15 cellular contexts compared by ENCODE assay signal in the genomic region with DNA sequence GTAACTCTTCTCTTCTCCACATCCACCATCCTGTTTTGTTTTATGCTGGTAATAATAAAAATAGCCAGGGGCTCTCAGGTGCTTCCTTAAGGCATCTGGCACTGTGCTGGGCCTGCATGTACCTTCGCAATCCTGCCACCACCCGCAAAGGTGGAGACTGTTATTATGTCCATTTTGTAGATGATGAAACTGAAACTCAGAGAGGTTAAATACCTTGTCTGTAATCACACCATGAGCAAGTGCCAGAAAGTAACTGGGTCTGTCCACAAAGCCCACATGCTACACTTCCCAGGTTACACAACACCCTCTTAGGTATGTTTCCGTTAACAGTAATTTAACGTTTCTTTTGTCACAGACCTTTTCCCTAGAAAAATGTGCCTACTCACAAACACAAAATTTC. TPM values are rescaled to one million over a fixed set of nuclear protein-coding genes. Genes with fewer than 3 reads are reported as not detected.
DNase-seq lines count a peak whose midpoint lies in the region; ATAC-seq, FAIRE-seq and TF ChIP-seq lines count a peak whose summit lies in the region.
"Had no signal": no experiment of that assay in that cellular context is flagged by ENCODE, and none has a peak within 500 bp of the region (broad histone marks: within the 10 kb centered on the region; RNA-seq: fewer than 3 reads in every experiment).

No MANE protein-coding gene starts in this region.

- no peaks in the 10 kb centered on the region for H3K27me3 ChIP-seq in trophoblast cell (ENCODE audit: insufficient read depth, low read length)
- no peaks in the 10 kb centered on the region for H3K27me3 ChIP-seq in vagina
- H3K27me3 ChIP-seq: BE2C had no signal

- TF ChIP-seq POLR2A in vagina (IDR thresholded peaks at IDR 0.05) = no peak
- no peak for TF ChIP-seq POLR2A in H54 (IDR thresholded peaks at IDR 0.05; ENCODE audit: low read depth, low read length)

- H3K4me3 ChIP-seq in GM12865 (ENCODE audit: low read depth, low read length) (no peak overlapping the region), trophoblast cell (ENCODE audit: low read depth, low read length) (no peak overlapping the region), vagina (no peak overlapping the region)

- peaks cover 23% of the 10 kb centered on the region for H3K4me1 Mint-ChIP-seq in activated naive CD8-positive, alpha-beta T cell treated with anti-CD3 and anti-CD28 coated beads for 36 hours

- no peaks in the 10 kb centered on the region for H3K9me3 Mint-ChIP-seq in activated naive CD8-positive, alpha-beta T cell treated with anti-CD3 and anti-CD28 coated beads for 36 hours

- H4K8ac ChIP-seq in trophoblast cell (ENCODE audit: low read depth, low read length) = no peak overlapping the region

- no peaks in the 10 kb centered on the region for H3K79me2 ChIP-seq in trophoblast cell (ENCODE audit: control insufficient read depth, insufficient read depth, low read length, poor library complexity)
- H3K79me2 ChIP-seq: parathyroid adenoma had no signal

- no peak overlapping the region for H3K4me3 Mint-ChIP-seq in activated naive CD8-positive, alpha-beta T cell treated with anti-CD3 and anti-CD28 coated beads for 36 hours

- intact Hi-C loops in sciatic nerve (cut with DNase I) (no loop called here), vagina (cut with DNase I) (no loop called here)

- H2AFZ ChIP-seq in trophoblast cell (ENCODE audit: insufficient read depth, low read length, poor library complexity) = no peak overlapping the region
- H2AFZ ChIP-seq: parathyroid adenoma had no signal

- no peak overlapping the region for H4K12ac ChIP-seq in trophoblast cell (ENCODE audit: low read depth, low read length)

- no peak overlapping the region for H3K4me2 ChIP-seq in trophoblast cell (ENCODE audit: low read length)

- no peak overlapping the region for H3K27ac ChIP-seq in trophoblast cell (ENCODE audit: low read depth, low read length)
- no peak overlapping the region for H3K27ac ChIP-seq in vagina
- H3K27ac ChIP-seq: parathyroid adenoma had no signal

- no peak for TF ChIP-seq CTCF in GM12865 (IDR thresholded peaks at IDR 0.05; ENCODE audit: insufficient read depth, low read depth, low read length, missing control alignments)
- no peak for TF ChIP-seq CTCF in vagina (IDR thresholded peaks at IDR 0.05)

- no peak overlapping the region for H3K18ac ChIP-seq in trophoblast cell (ENCODE audit: low read length)

- peak; percentile 28 for ATAC-seq in GM21381 (IDR thresholded peaks at IDR 0.05; ENCODE audit: unreplicated experiment)
- no peak for ATAC-seq in sciatic nerve
- no peak for ATAC-seq in GM21515 (IDR thresholded peaks at IDR 0.05; ENCODE audit: unreplicated experiment)
- ATAC-seq: left colon had no signal

- DNase-seq in GM12865 (ENCODE audit: low read depth) (peak; percentile 23), trophoblast cell (peak; percentile 89 to 96), sciatic nerve (ENCODE audit: low spot score) (no peak), vagina (ENCODE audit: extremely low spot score in 2 of 2) (no peak), H54 (ENCODE audit: insufficient read length, low spot score) (no peak)
- no peak for DNase-seq in activated naive CD8-positive, alpha-beta T cell treated with anti-CD3 and anti-CD28 coated beads for 36 hours
- DNase-seq: BE2C; caudate nucleus; effector CD8-positive, alpha-beta T cell; left colon; MV-4-11; NCI-H82 had no signal

- H3K23ac ChIP-seq in trophoblast cell (ENCODE audit: low read length) = no peak overlapping the region

- no peak overlapping the region for H3K14ac ChIP-seq in trophoblast cell (ENCODE audit: low read length)

- H4K91ac ChIP-seq in trophoblast cell (ENCODE audit: low read depth, low read length) = no peak overlapping the region

- peaks cover 0 to 2% of the 10 kb centered on the region in 2 experiments for H3K36me3 ChIP-seq in trophoblast cell (ENCODE audit: control insufficient read depth in 1 of 2, insufficient read depth in 2 of 2, low read length in 2 of 2)
- H3K36me3 ChIP-seq in vagina = no peaks in the 10 kb centered on the region
- H3K36me3 ChIP-seq: BE2C had no signal

- no peak overlapping the region for H2BK120ac ChIP-seq in trophoblast cell (ENCODE audit: insufficient read depth, low read length, poor library complexity)

- H3K4me1 ChIP-seq in trophoblast cell (ENCODE audit: control insufficient read depth in 1 of 2, insufficient read depth in 2 of 2, low read length in 2 of 2) = peaks cover 2 to 19% of the 10 kb centered on the region in 2 experiments
- peaks cover 39% of the 10 kb centered on the region for H3K4me1 ChIP-seq in vagina
- H3K4me1 ChIP-seq: parathyroid adenoma had no signal

- no peak overlapping the region for H2BK5ac ChIP-seq in trophoblast cell (ENCODE audit: low read depth, low read length, poor library complexity)

- no peak for FAIRE-seq in H54 (lab: Jason Lieb, UNC)

- H3K36me3 Mint-ChIP-seq in activated naive CD8-positive, alpha-beta T cell treated with anti-CD3 and anti-CD28 coated beads for 36 hours = no peaks in the 10 kb centered on the region

- peak overlapping the region; percentile 17 for H3K27ac Mint-ChIP-seq in activated naive CD8-positive, alpha-beta T cell treated with anti-CD3 and anti-CD28 coated beads for 36 hours

- H3K27me3 Mint-ChIP-seq in activated naive CD8-positive, alpha-beta T cell treated with anti-CD3 and anti-CD28 coated beads for 36 hours = no peaks in the 10 kb centered on the region

- H3K9me3 ChIP-seq in trophoblast cell (ENCODE audit: insufficient read depth, low read depth, low read length) = no peaks in the 10 kb centered on the region
- no peaks in the 10 kb centered on the region for H3K9me3 ChIP-seq in vagina
- H3K9me3 ChIP-seq: BE2C had no signal

- no peaks in the 10 kb centered on the region for H3K79me1 ChIP-seq in trophoblast cell (ENCODE audit: low read length)

- H2BK12ac ChIP-seq in trophoblast cell (ENCODE audit: low read length) = no peak overlapping the region

- H3K4ac ChIP-seq in trophoblast cell (ENCODE audit: low read depth, low read length) = no peak overlapping the region

- WGBS in trophoblast cell (ENCODE audit: extremely low coverage, insufficient coverage, insufficient read length) = no CpG with 5 or more reads among the region's 4 CpGs

- no peak overlapping the region for H2AK5ac ChIP-seq in trophoblast cell (ENCODE audit: low read length)

- no peak overlapping the region for H3K9ac ChIP-seq in trophoblast cell (ENCODE audit: low read length)
- H3K9ac ChIP-seq: parathyroid adenoma had no signal

RNA-seq across cellular contexts. Expression of gene NRP2, which starts 27.0 kb away (rescaled TPM):
- total RNA-seq in activated naive CD8-positive, alpha-beta T cell treated with anti-CD3 and anti-CD28 coated beads for 36 hours = 1 to 10 TPM; 1.1 to 2.0 TPM
- polyA plus RNA-seq in trophoblast cell (2013) = 51.2 and 55.2 TPM in 2 replicates
- 316 TPM for total RNA-seq in sciatic nerve
- 65.6 TPM for total RNA-seq in vagina

Comparison
In these comparisons a context has a peak if more than half of its experiments do, and no peak if none do; other contexts are left out.
1. DNase-seq: peak in GM12865 (single experiment) and trophoblast cell (2 of 2); none in activated naive CD8-positive, alpha-beta T cell treated with anti-CD3 and anti-CD28 coated beads for 36 hours (single experiment), sciatic nerve (single experiment), vagina (0 of 2) and H54 (single experiment).
2. RNA of gene NRP2, which starts 27.0 kb away (total RNA-seq): 316 TPM in sciatic nerve (single experiment) and 65.6 TPM in vagina (single experiment); 1.1 to 2.0 TPM in activated naive CD8-positive, alpha-beta T cell treated with anti-CD3 and anti-CD28 coated beads for 36 hours; every median in the first group is over 10 times any median in the second.